11 cellular contexts compared by ENCODE assay signal in the genomic region with DNA sequence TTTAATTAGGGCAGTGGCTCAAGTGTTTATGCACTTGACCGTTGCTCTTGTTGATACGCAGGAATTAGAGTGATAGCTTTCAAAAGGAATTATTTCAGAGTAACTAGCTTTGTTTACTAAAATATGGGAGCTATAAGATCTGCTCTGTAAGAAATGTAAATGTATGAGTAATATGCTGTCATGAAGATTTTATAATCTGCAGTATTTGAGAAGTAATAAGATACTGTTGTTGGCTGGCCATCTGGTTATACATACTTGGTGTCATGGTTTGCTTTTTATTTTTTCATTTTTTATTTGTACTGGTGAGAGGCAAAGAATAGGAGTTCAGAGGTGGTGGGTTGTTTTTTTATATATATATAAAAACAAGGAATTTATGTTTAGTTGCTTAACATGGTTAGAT. TPM values are rescaled to one million over a fixed set of nuclear protein-coding genes. Genes with fewer than 3 reads are reported as not detected.
A peak's percentile ranks its signal among the peaks of the same experiment; 100 is the strongest.
DNase-seq lines count a peak whose midpoint lies in the region; ATAC-seq, FAIRE-seq and TF ChIP-seq lines count a peak whose summit lies in the region.
"Had no signal": no experiment of that assay in that cellular context is flagged by ENCODE, and none has a peak within 500 bp of the region (broad histone marks: within the 10 kb centered on the region; RNA-seq: fewer than 3 reads in every experiment).

No MANE protein-coding gene starts in this region.

- H4K20me1 ChIP-seq in OCI-LY3 (ENCODE audit: insufficient read depth, low read length): no peaks in the 10 kb centered on the region

- FAIRE-seq in bronchial epithelial cell (lab: Jason Lieb, UNC): no peak

- H3K4me3 ChIP-seq in breast epithelium (no peak overlapping the region), OCI-LY3 (ENCODE audit: low read length) (no peak overlapping the region), bronchial epithelial cell (ENCODE audit: low read depth, low read length) (no peak overlapping the region)

- no peaks in the 10 kb centered on the region for H3K9me3 ChIP-seq in breast epithelium
- no peaks in the 10 kb centered on the region for H3K9me3 ChIP-seq in OCI-LY3 (ENCODE audit: insufficient read depth, low read length)
- H3K9me3 ChIP-seq: tibial nerve had no signal

- no peak overlapping the region for H3K4me3 Mint-ChIP-seq in MCF 10A (ENCODE audit: unreplicated experiment)
- peak overlapping the region; percentile 57 to 93 for H3K4me3 Mint-ChIP-seq in stimulated activated naive CD8-positive, alpha-beta T cell treated with anti-CD3 and anti-CD28 coated beads, Interleukin-15, amount 100 ng/mL, for 72 hours

- H3K27ac ChIP-seq in breast epithelium (no peak overlapping the region), OCI-LY3 (ENCODE audit: low read length) (no peak overlapping the region)
- H3K27ac ChIP-seq: WERI-Rb-1 had no signal

- H3K4me2 ChIP-seq in OCI-LY3 (ENCODE audit: low read length): 0 out of 2 replicates have a peak overlapping the region, but pooled peaks have one; percentile 92

- DNase-seq in MCF 10A (ENCODE audit: unreplicated experiment) (no peak), breast epithelium (ENCODE audit: low spot score in 2 of 2) (no peak), bronchial epithelial cell (ENCODE audit: low read depth) (peak; percentile 72), KG1 (lab: John Stamatoyannopoulos, UW) (no peak)
- DNase-seq in stimulated activated naive CD8-positive, alpha-beta T cell treated with anti-CD3 and anti-CD28 coated beads, Interleukin-15, amount 100 ng/mL, for 72 hours: no peak
- DNase-seq: left ventricle myocardium superior, WERI-Rb-1 had no signal

- CTCF ChIA-PET in MCF 10A (lab: Yijun Ruan, JAX): interaction anchor here (0.7 kb wide), 1 partner anchor 72 kb away, joined by 3 read pairs; no protein-coding TSS in a partner anchor

- no peaks in the 10 kb centered on the region for H3K4me1 ChIP-seq in breast epithelium
- peaks cover 60% of the 10 kb centered on the region for H3K4me1 ChIP-seq in OCI-LY3 (ENCODE audit: low read length)

- no peaks in the 10 kb centered on the region for H3K36me3 Mint-ChIP-seq in MCF 10A (ENCODE audit: insufficient read depth, unreplicated experiment)

- H3K27me3 ChIP-seq in breast epithelium (no peaks in the 10 kb centered on the region), OCI-LY3 (ENCODE audit: low read depth, low read length) (no peaks in the 10 kb centered on the region), bronchial epithelial cell (ENCODE audit: control insufficient read depth, insufficient read depth, low read length) (no peaks in the 10 kb centered on the region)
- H3K27me3 ChIP-seq: tibial nerve had no signal

- H2AFZ ChIP-seq in OCI-LY3 (ENCODE audit: low read depth, low read length): no peak overlapping the region

- no TSS peak for BruUV-seq in MCF 10A (replicated peaks; lab: Mats Ljungman, UMichigan)

- H3K4me1 Mint-ChIP-seq in MCF 10A (ENCODE audit: insufficient read depth, unreplicated experiment): peaks cover 30% of the 10 kb centered on the region
- peaks cover 80% of the 10 kb centered on the region for H3K4me1 Mint-ChIP-seq in stimulated activated naive CD8-positive, alpha-beta T cell treated with anti-CD3 and anti-CD28 coated beads, Interleukin-15, amount 100 ng/mL, for 72 hours

- no peaks in the 10 kb centered on the region for H3K79me2 ChIP-seq in OCI-LY3 (ENCODE audit: low read length)

- no peak for TF ChIP-seq POLR2A in breast epithelium (IDR thresholded peaks at IDR 0.05)

- H3K36me3 ChIP-seq in breast epithelium (no peaks in the 10 kb centered on the region), OCI-LY3 (replicated peaks; ENCODE audit: low read depth, low read length) (no peaks in the 10 kb centered on the region), bronchial epithelial cell (ENCODE audit: control insufficient read depth, insufficient read depth, low read length) (no peaks in the 10 kb centered on the region)
- H3K36me3 ChIP-seq: tibial nerve, WERI-Rb-1 had no signal

- ATAC-seq in stimulated activated naive CD8-positive, alpha-beta T cell treated with anti-CD3 and anti-CD28 coated beads, Interleukin-15, amount 100 ng/mL, for 72 hours: no peak
- ATAC-seq in HG03342 (IDR thresholded peaks at IDR 0.05; ENCODE audit: unreplicated experiment): no peak
- no peak for ATAC-seq in HG03469 (IDR thresholded peaks at IDR 0.05; ENCODE audit: unreplicated experiment)
- ATAC-seq: left ventricle myocardium superior had no signal

- intact Hi-C loops in MCF 10A (cut with micrococcal nuclease) (no loop called here), breast epithelium (cut with DNase I; ENCODE audit: low total_unique reads) (no loop called here)

- peaks cover 6% of the 10 kb centered on the region for H3K9me3 Mint-ChIP-seq in MCF 10A (ENCODE audit: unreplicated experiment)
- H3K9me3 Mint-ChIP-seq in stimulated activated naive CD8-positive, alpha-beta T cell treated with anti-CD3 and anti-CD28 coated beads, Interleukin-15, amount 100 ng/mL, for 72 hours: peaks cover 0 to 4% of the 10 kb centered on the region in 2 donors

- POLR2A ChIA-PET in MCF 10A (lab: Yijun Ruan, JAX): interaction anchor here (0.6 to 2.2 kb wide), 2 partner anchors 34 to 1267 kb away, joined by 3 to 13 read pairs; partner anchors contain the start of gene METAP2

- peak overlapping the region; percentile 72 for H3K27ac Mint-ChIP-seq in MCF 10A (ENCODE audit: low read depth, unreplicated experiment)
- peak overlapping the region in 1 of 2 donors; percentile 98 for H3K27ac Mint-ChIP-seq in stimulated activated naive CD8-positive, alpha-beta T cell treated with anti-CD3 and anti-CD28 coated beads, Interleukin-15, amount 100 ng/mL, for 72 hours

- H3K27me3 Mint-ChIP-seq in MCF 10A (ENCODE audit: insufficient read depth, unreplicated experiment): no peaks in the 10 kb centered on the region
- H3K27me3 Mint-ChIP-seq in stimulated activated naive CD8-positive, alpha-beta T cell treated with anti-CD3 and anti-CD28 coated beads, Interleukin-15, amount 100 ng/mL, for 72 hours: no peaks in the 10 kb centered on the region

- H3K9ac ChIP-seq in OCI-LY3 (ENCODE audit: low read length): no peak overlapping the region

- TF ChIP-seq CTCF in MCF 10A (IDR thresholded peaks at IDR 0.05; ENCODE audit: unreplicated experiment) (no peak), breast epithelium (IDR thresholded peaks at IDR 0.05) (no peak), OCI-LY3 (IDR thresholded peaks at IDR 0.05; ENCODE audit: low read depth, low read length) (no peak), bronchial epithelial cell (IDR thresholded peaks at IDR 0.05; ENCODE audit: insufficient read depth, low read length, severe bottlenecking) (no peak)

RNA-seq across cellular contexts. Expression of gene PLXNC1, which starts 58.5 kb away (rescaled TPM):
- 2.4 and 2.6 TPM in 2 replicates for total RNA-seq in MCF 10A (2022)
- 10 to 100 TPM in 1 of 3 donors, 1 to 10 TPM in 2; 7.5 to 21.4 (median 8.2) TPM for total RNA-seq in breast epithelium
- total RNA-seq in bronchial epithelial cell: under 0.01 TPM in 2 replicates
